ENCODE assay signal across 20 cellular contexts in the genomic region with DNA sequence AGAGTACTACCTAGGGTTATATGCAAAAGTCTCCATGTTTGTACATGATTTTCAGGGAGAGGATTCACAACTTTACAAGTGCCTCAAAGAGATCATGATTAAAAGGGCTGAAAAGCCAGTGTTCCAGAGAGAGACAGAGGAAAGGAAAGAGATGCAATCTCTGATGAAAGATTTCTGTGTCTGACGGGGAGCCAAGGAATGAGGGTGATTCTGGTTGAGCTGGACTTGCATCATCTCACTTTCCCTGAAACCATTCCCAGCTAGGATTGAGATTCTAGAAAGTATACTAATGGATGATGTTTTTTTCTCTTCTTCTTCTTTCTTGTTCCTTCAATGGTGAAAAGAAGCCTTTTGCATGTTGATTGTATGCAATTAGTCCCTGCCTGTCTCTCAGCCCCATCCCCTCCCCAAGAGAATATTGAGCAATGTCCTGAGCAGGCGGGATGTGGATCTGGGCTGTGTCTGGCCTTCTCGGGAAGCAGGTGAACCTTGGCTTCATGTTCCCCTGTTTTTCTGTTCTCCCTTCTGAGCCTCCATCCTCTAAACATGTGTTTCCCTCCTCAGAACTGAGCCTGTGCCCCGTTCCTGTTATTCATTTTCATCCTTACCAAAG.
A peak's percentile ranks its signal among the peaks of the same experiment; 100 is the strongest.
DNase-seq lines count a peak whose midpoint lies in the region; ATAC-seq and TF ChIP-seq lines count a peak whose summit lies in the region.
"Had no signal": no experiment of that assay in that cellular context is flagged by ENCODE, and none has a peak within 500 bp of the region (broad histone marks: within the 10 kb centered on the region; RNA-seq: fewer than 3 reads in every experiment).

No MANE protein-coding gene starts in this region.

- H3K4me1 ChIP-seq in breast epithelium (peaks cover 0 to 6% of the 10 kb centered on the region in 2 donors), gastroesophageal sphincter (peaks cover 0 to 14% (median 0%) of the 10 kb centered on the region in 3 donors), uterus (no peaks in the 10 kb centered on the region)

- H3K36me3 ChIP-seq in breast epithelium: no peaks in the 10 kb centered on the region
- H3K36me3 ChIP-seq in gastroesophageal sphincter: no peaks in the 10 kb centered on the region
- no peaks in the 10 kb centered on the region for H3K36me3 ChIP-seq in uterus
- H3K36me3 ChIP-seq: heart right ventricle had no signal

- TF ChIP-seq POLR2A in breast epithelium (IDR thresholded peaks at IDR 0.05): no peak
- TF ChIP-seq POLR2A in gastroesophageal sphincter (IDR thresholded peaks at IDR 0.05): no peak
- TF ChIP-seq POLR2A in uterus (IDR thresholded peaks at IDR 0.05): no peak
- TF ChIP-seq POLR2A in erythroblast (IDR thresholded peaks at IDR 0.05; ENCODE audit: low read length): no peak

- H3K4me3 ChIP-seq in breast epithelium (no peak overlapping the region), astrocyte of the spinal cord (ENCODE audit: low read depth, low read length) (no peak overlapping the region), gastroesophageal sphincter (no peak overlapping the region), uterus (no peak overlapping the region)
- H3K4me3 ChIP-seq: heart right ventricle had no signal

- in situ Hi-C loops in astrocyte of the spinal cord (cut with HindIII; ENCODE audit: low sequenced_read_pairs): no loop called here

- no peaks in the 10 kb centered on the region for H3K9me3 ChIP-seq in breast epithelium
- no peaks in the 10 kb centered on the region for H3K9me3 ChIP-seq in gastroesophageal sphincter
- no peaks in the 10 kb centered on the region for H3K9me3 ChIP-seq in uterus
- H3K9me3 ChIP-seq: heart right ventricle had no signal

- DNase-seq in breast epithelium (ENCODE audit: low spot score in 2 of 2) (peak in 1 of 2 donors; percentile 40), MCF 10A (ENCODE audit: unreplicated experiment) (no peak), astrocyte of the spinal cord (ENCODE audit: low read depth, low spot score) (peak; percentile 47), uterus (peak; percentile 49 to 66), SHP77 (lab: John Stamatoyannopoulos, UW) (no peak), erythroblast (lab: John Stamatoyannopoulos, UW) (no peak)
- DNase-seq: 8988T; activated T-cell treated with anti-CD3 and anti-CD28 coated beads for 4 hours; amygdala; effector CD8-positive, alpha-beta T cell; heart right ventricle; NCI-H1417 treated with DMSO at 0.1 percent for 48 hours; NCI-H446 treated with DMSO at 0.1 percent for 48 hours; substantia nigra had no signal

- ATAC-seq in gastroesophageal sphincter (peak; percentile 66), HG02884 (IDR thresholded peaks at IDR 0.05; ENCODE audit: unreplicated experiment) (no peak)
- ATAC-seq: Panc1 had no signal

- H3K27ac ChIP-seq in breast epithelium (peak overlapping the region; percentile 69 to 82), gastroesophageal sphincter (peak overlapping the region in 1 of 4 donors; percentile 57), uterus (peak overlapping the region in 1 of 2 donors; percentile 51)

- H3K9me3 Mint-ChIP-seq in MCF 10A (ENCODE audit: unreplicated experiment): peaks cover 8% of the 10 kb centered on the region
- H3K9me3 Mint-ChIP-seq: IgD-negative memory B cell; T-helper 1 cell treated with Interleukin-12 subunit alpha and Interleukin-12 subunit beta and Interleukin-4 antibody, amounts not matched to agents 30 μg/mL and 1 μg/mL, for 36 hours had no signal

- H3K36me3 Mint-ChIP-seq in MCF 10A (ENCODE audit: insufficient read depth, unreplicated experiment): peaks cover 5% of the 10 kb centered on the region
- H3K36me3 Mint-ChIP-seq: IgD-negative memory B cell had no signal

- intact Hi-C loops in breast epithelium (cut with DNase I; ENCODE audit: low total_unique reads) (no loop called here), MCF 10A (cut with micrococcal nuclease) (no loop called here), uterus (cut with DNase I; ENCODE audit: low total_unique reads) (no loop called here)

- BruUV-seq in MCF 10A (replicated peaks; lab: Mats Ljungman, UMichigan): no TSS peak

- H3K4me3 Mint-ChIP-seq in MCF 10A (ENCODE audit: unreplicated experiment): no peak overlapping the region
- H3K4me3 Mint-ChIP-seq: neural crest cell; T-helper 1 cell treated with Interleukin-12 subunit alpha and Interleukin-12 subunit beta and Interleukin-4 antibody, amounts not matched to agents 30 μg/mL and 1 μg/mL, for 36 hours had no signal

- no peak overlapping the region for H3K27ac Mint-ChIP-seq in MCF 10A (ENCODE audit: low read depth, unreplicated experiment)
- H3K27ac Mint-ChIP-seq: IgD-negative memory B cell; T-helper 1 cell treated with Interleukin-12 subunit alpha and Interleukin-12 subunit beta and Interleukin-4 antibody, amounts not matched to agents 30 μg/mL and 1 μg/mL, for 36 hours had no signal

- POLR2A ChIA-PET in MCF 10A (lab: Yijun Ruan, JAX): no interaction called here

- H3K27me3 ChIP-seq in breast epithelium (no peaks in the 10 kb centered on the region), gastroesophageal sphincter (no peaks in the 10 kb centered on the region), uterus (no peaks in the 10 kb centered on the region)

- WGBS in gastroesophageal sphincter (ENCODE audit: low coverage in 1 of 2), 2 donors: 60 to 76% methylated on average over 2 to 4 of the region's 4 CpGs

- no peak for TF ChIP-seq EP300 in gastroesophageal sphincter (IDR thresholded peaks at IDR 0.05)

- CTCF ChIA-PET in MCF 10A (lab: Yijun Ruan, JAX): no interaction called here

- H3K4me1 Mint-ChIP-seq in MCF 10A (ENCODE audit: insufficient read depth, unreplicated experiment): peaks cover 11% of the 10 kb centered on the region

- peaks cover 11% of the 10 kb centered on the region for H3K27me3 Mint-ChIP-seq in MCF 10A (ENCODE audit: insufficient read depth, unreplicated experiment)

- TF ChIP-seq CTCF in breast epithelium (IDR thresholded peaks at IDR 0.05) (no peak), MCF 10A (IDR thresholded peaks at IDR 0.05; ENCODE audit: unreplicated experiment) (no peak), astrocyte of the spinal cord (IDR thresholded peaks at IDR 0.05; ENCODE audit: low read depth, low read length) (no peak), gastroesophageal sphincter (IDR thresholded peaks at IDR 0.05) (no peak), uterus (IDR thresholded peaks at IDR 0.05) (no peak)

Comparison
In these comparisons a context has a peak if more than half of its experiments do, and no peak if none do; other contexts are left out.
1. DNase-seq: peak in astrocyte of the spinal cord (single experiment) and uterus (2 of 2); none in MCF 10A (single experiment), SHP77 (0 of 2) and erythroblast (0 of 2).